8 cellular contexts compared by ENCODE assay signal in the genomic region with DNA sequence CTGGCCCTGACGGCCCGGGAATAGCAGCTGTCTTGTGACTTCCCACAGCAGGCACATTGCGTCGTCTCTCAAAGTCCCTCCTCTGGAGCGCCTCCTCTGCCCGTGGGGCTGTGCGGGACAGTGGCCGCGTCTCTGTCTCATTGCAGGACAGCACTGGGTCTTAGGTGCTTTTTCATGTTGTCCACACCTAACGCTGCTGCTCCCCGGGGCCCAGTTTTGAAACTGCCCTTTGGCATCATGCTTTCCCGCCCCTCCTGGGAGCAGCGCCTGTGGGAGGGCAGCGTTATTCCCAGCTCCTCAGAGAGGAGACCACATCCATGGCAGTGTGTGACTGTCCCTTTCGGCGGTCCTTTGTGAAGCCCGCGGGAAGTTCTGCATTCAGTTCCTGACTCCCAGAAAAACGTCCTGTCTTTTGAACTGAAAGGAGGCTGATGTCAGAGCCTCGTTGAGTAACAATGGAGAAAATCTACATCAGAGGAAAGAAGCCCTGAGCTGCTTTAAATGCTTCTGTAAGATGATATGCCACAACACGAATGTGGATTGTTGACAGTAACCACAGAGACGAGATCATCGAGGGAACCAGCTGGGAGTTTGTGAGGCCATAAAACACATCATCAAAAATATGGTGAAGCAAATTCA.
A peak's percentile ranks its signal among the peaks of the same experiment; 100 is the strongest.
DNase-seq lines count a peak whose midpoint lies in the region; ATAC-seq and TF ChIP-seq lines count a peak whose summit lies in the region.

No MANE protein-coding gene starts in this region.

- H3K4me3 ChIP-seq in breast epithelium (peak overlapping the region in 2 of 3 donors; percentile 20 to 53), aorta (ENCODE audit: low read length in 2 of 2) (no peak overlapping the region)

- H3K27me3 ChIP-seq in breast epithelium (no peaks in the 10 kb centered on the region), aorta (ENCODE audit: control insufficient read depth in 1 of 2, insufficient read depth in 2 of 2, low read length in 1 of 2) (no peaks in the 10 kb centered on the region)

- WGBS in aorta, 2 donors = 7 to 8% methylated on average over 23 of the region's 23 CpGs

- DNase-seq in AG20443 (ENCODE audit: low spot score) (peak; percentile 76), NCI-H128 (lab: John Stamatoyannopoulos, UW; ENCODE audit: unreplicated experiment) (peak; percentile 71), breast epithelium (ENCODE audit: low spot score in 2 of 2) (peak in 1 of 2 donors; percentile 30), left kidney (ENCODE audit: low read depth, low spot score) (peak; percentile 91), aorta (no peak)

- H3K27ac ChIP-seq in breast epithelium (peak overlapping the region; percentile 66 to 77), aorta (ENCODE audit: low read depth in 1 of 2, low read length in 2 of 2) (peak overlapping the region; percentile 53 to 96)

- ATAC-seq in aorta (ENCODE audit: low FRiP score) (peak; percentile 68), HG02623 (IDR thresholded peaks at IDR 0.05; ENCODE audit: unreplicated experiment) (no peak), GM18517 (IDR thresholded peaks at IDR 0.05; ENCODE audit: unreplicated experiment) (no peak), GM18519 (IDR thresholded peaks at IDR 0.05; ENCODE audit: low FRiP score, unreplicated experiment) (no peak)

- peaks cover 6 to 7% of the 10 kb centered on the region in 2 donors for H3K4me1 ChIP-seq in breast epithelium
- H3K4me1 ChIP-seq in aorta (ENCODE audit: control insufficient read depth in 1 of 2, insufficient read depth in 2 of 2, low read length in 2 of 2) = peaks cover 3 to 5% of the 10 kb centered on the region in 2 donors

- H3K9me3 ChIP-seq in breast epithelium = peaks cover 0 to 5% of the 10 kb centered on the region in 2 donors
- H3K9me3 ChIP-seq in aorta (ENCODE audit: control insufficient read depth, low read length) = no peaks in the 10 kb centered on the region

- intact Hi-C loops in breast epithelium (cut with DNase I; ENCODE audit: low total_unique reads) = no loop called here
- intact Hi-C loops in aorta (cut with DNase I) = loop anchor here (5.0 to 10.0 kb wide), 4 partner anchors 63 to 236 kb away; no protein-coding TSS in a partner anchor

- TF ChIP-seq POLR2A in breast epithelium (IDR thresholded peaks at IDR 0.05) = no peak

- H3K36me3 ChIP-seq in breast epithelium = no peaks in the 10 kb centered on the region
- no peaks in the 10 kb centered on the region for H3K36me3 ChIP-seq in aorta (ENCODE audit: control insufficient read depth in 1 of 2, insufficient read depth in 2 of 2, low read length in 1 of 2)

- TF ChIP-seq CTCF in breast epithelium (IDR thresholded peaks at IDR 0.05) = no peak

Comparison
In these comparisons a context has a peak if more than half of its experiments do, and no peak if none do; other contexts are left out.
1. DNase-seq: peak in AG20443 (single experiment), NCI-H128 (single experiment) and left kidney (single experiment); none in aorta (0 of 2).
2. H3K4me3 ChIP-seq: peak in breast epithelium (2 of 3); none in aorta (0 of 2).